In the genomic region with DNA sequence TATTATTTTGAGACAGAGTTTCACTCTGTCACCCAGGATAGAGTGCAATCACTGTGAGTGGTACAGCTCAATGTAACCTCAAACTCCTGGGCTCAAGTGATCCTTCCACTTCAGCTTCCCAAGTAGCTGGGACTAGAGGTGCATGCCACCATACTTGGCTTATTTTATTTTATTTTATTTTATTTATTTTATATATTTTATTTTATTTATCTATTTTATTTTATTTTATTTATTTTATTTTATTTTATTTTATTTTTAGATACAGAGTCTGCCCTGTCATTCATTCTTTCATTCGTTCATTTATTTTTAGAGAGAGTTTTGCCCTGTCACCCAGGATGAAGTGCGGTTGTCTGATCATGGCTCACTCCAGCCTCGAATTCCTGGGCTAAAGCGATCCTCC, we compare ENCODE assay signal across 7 cellular contexts.
"Had no signal": no experiment of that assay in that cellular context is flagged by ENCODE, and none has a peak within 500 bp of the region (broad histone marks: within the 10 kb centered on the region; RNA-seq: fewer than 3 reads in every experiment).

No MANE protein-coding gene starts in this region.

- ATAC-seq: GM12878 had no signal

- DNase-seq: GDM1, GF-D8 had no signal

- FAIRE-seq: GM12878, GM12891, GM12892, GM18507, GM19239 had no signal
